In genomic region chr1:177932123-177932522, GRCh38 we compare ENCODE assay signal across 36 cellular contexts. TPM values are rescaled to one million over a fixed set of nuclear protein-coding genes. Genes with fewer than 3 reads are reported as not detected.
"Had no signal": no experiment of that assay in that cellular context is flagged by ENCODE, and none has a peak within 500 bp of the region (broad histone marks: within the 10 kb centered on the region; RNA-seq: fewer than 3 reads in every experiment).

No MANE protein-coding gene starts in this region.

- H3K27me3 Mint-ChIP-seq: activated B cell treated with CpG ODN at 0.5 μM for 24 hours; activated CD4-positive, alpha-beta memory T cell treated with anti-CD3 and anti-CD28 coated beads for 36 hours; activated CD4-positive, alpha-beta T cell treated with anti-CD3 and anti-CD28 coated beads for 36 hours; activated CD4-positive, alpha-beta T cell treated with anti-CD3 and anti-CD28 coated beads, Interleukin-2, amount 10 ng/mL, durations not matched to agents 24 days and 14 days; activated CD8-positive, alpha-beta memory T cell treated with anti-CD3 and anti-CD28 coated beads, Interleukin-2, amount 10 ng/mL, durations not matched to agents 7 days and 5 days; activated naive CD4-positive, alpha-beta T cell treated with anti-CD3 and anti-CD28 coated beads, Interleukin-2, amount 10 ng/mL, durations not matched to agents 7 days and 5 days; activated naive CD8-positive, alpha-beta T cell treated with anti-CD3 and anti-CD28 coated beads, Interleukin-2, amount 10 ng/mL, durations not matched to agents 7 days and 5 days; effector memory CD8-positive, alpha-beta T cell; T-cell had no signal

- H3K4me1 ChIP-seq: ascending aorta, body of pancreas, gastrocnemius medialis had no signal

- ATAC-seq: activated CD4-positive, alpha-beta T cell treated with anti-CD3 and anti-CD28 coated beads for 36 hours; activated CD8-positive, alpha-beta memory T cell treated with anti-CD3 and anti-CD28 coated beads, Interleukin-2, amount 10 ng/mL, durations not matched to agents 7 days and 5 days; activated CD8-positive, alpha-beta T cell treated with anti-CD3 and anti-CD28 coated beads, Interleukin-2, amount 10 ng/mL, durations not matched to agents 7 days and 5 days; activated naive CD4-positive, alpha-beta T cell treated with anti-CD3 and anti-CD28 coated beads, Interleukin-2, amount 50 U/mL, for 72 hours; body of pancreas; effector memory CD8-positive, alpha-beta T cell; foreskin keratinocyte; gastrocnemius medialis; heart left ventricle; T-cell had no signal

- H3K4me3 Mint-ChIP-seq: activated B cell treated with CpG ODN at 0.5 μM for 24 hours; activated CD4-positive, alpha-beta memory T cell treated with anti-CD3 and anti-CD28 coated beads for 36 hours; activated CD4-positive, alpha-beta T cell treated with anti-CD3 and anti-CD28 coated beads for 36 hours; activated CD4-positive, alpha-beta T cell treated with anti-CD3 and anti-CD28 coated beads, Interleukin-2, amount 10 ng/mL, durations not matched to agents 24 days and 14 days; activated CD8-positive, alpha-beta memory T cell treated with anti-CD3 and anti-CD28 coated beads, Interleukin-2, amount 10 ng/mL, durations not matched to agents 7 days and 5 days; activated CD8-positive, alpha-beta T cell treated with anti-CD3 and anti-CD28 coated beads, Interleukin-2, amount 10 ng/mL, durations not matched to agents 7 days and 5 days; activated naive CD4-positive, alpha-beta T cell treated with anti-CD3 and anti-CD28 coated beads, Interleukin-2, amount 10 ng/mL, durations not matched to agents 7 days and 5 days; activated naive CD8-positive, alpha-beta T cell treated with anti-CD3 and anti-CD28 coated beads, Interleukin-2, amount 10 ng/mL, durations not matched to agents 7 days and 5 days; activated T-helper 1 cell treated with anti-CD3 and anti-CD28 coated beads, Interleukin-12 subunit alpha, Interleukin-12 subunit beta, Interleukin-2, Interleukin-4 antibody, amounts not matched to agents 30 ng/mL and 10 ng/mL and 1 ng/mL, durations not matched to agents 14 hours and 24 hours and 36 hours; effector memory CD8-positive, alpha-beta T cell; T-cell; T-helper 1 cell treated with Interleukin-12 subunit alpha and Interleukin-12 subunit beta and Interleukin-4 antibody, amounts not matched to agents 30 μg/mL and 1 μg/mL, for 36 hours had no signal

- H3K36me3 ChIP-seq: WERI-Rb-1 had no signal

- H3K4me3 ChIP-seq: ascending aorta, body of pancreas, esophagus muscularis mucosa, gastrocnemius medialis, heart left ventricle had no signal

- H3K27ac ChIP-seq: ascending aorta, body of pancreas, esophagus muscularis mucosa, foreskin keratinocyte, gastrocnemius medialis, heart left ventricle, WERI-Rb-1 had no signal

- H3K36me3 Mint-ChIP-seq: activated CD4-positive, alpha-beta memory T cell treated with anti-CD3 and anti-CD28 coated beads for 36 hours; activated CD8-positive, alpha-beta memory T cell treated with anti-CD3 and anti-CD28 coated beads, Interleukin-2, amount 10 ng/mL, durations not matched to agents 7 days and 5 days; activated naive CD4-positive, alpha-beta T cell treated with anti-CD3 and anti-CD28 coated beads, Interleukin-2, amount 10 ng/mL, durations not matched to agents 7 days and 5 days; activated naive CD4-positive, alpha-beta T cell treated with anti-CD3 and anti-CD28 coated beads, Interleukin-2, amount 50 U/mL, for 72 hours; activated naive CD8-positive, alpha-beta T cell treated with anti-CD3 and anti-CD28 coated beads, Interleukin-2, amount 10 ng/mL, durations not matched to agents 7 days and 5 days; T-cell had no signal

- H3K9me3 Mint-ChIP-seq: activated B cell treated with CpG ODN at 0.5 μM for 24 hours; activated CD4-positive, alpha-beta memory T cell treated with anti-CD3 and anti-CD28 coated beads for 36 hours; activated CD4-positive, alpha-beta T cell treated with anti-CD3 and anti-CD28 coated beads, Interleukin-2, amount 10 ng/mL, durations not matched to agents 24 days and 14 days; activated naive CD4-positive, alpha-beta T cell treated with anti-CD3 and anti-CD28 coated beads, Interleukin-2, amount 50 U/mL, for 72 hours; activated naive CD8-positive, alpha-beta T cell treated with anti-CD3 and anti-CD28 coated beads, Interleukin-2, amount 10 ng/mL, durations not matched to agents 7 days and 5 days; activated T-helper 1 cell treated with anti-CD3 and anti-CD28 coated beads, Interleukin-12 subunit alpha, Interleukin-12 subunit beta, Interleukin-2, Interleukin-4 antibody, amounts not matched to agents 30 ng/mL and 10 ng/mL and 1 ng/mL, durations not matched to agents 14 hours and 24 hours and 36 hours; activated T-helper 2 cell treated with anti-CD3 and anti-CD28 coated beads, Interferon-gamma antibody, Interleukin-2, Interleukin-4, amounts not matched to agents 10 μg/mL and 5 μg/mL and 100 μg/mL, durations not matched to agents 14 hours and 24 hours and 36 hours; T-helper 1 cell treated with Interleukin-12 subunit alpha and Interleukin-12 subunit beta and Interleukin-4 antibody, amounts not matched to agents 30 μg/mL and 1 μg/mL, for 36 hours had no signal

- DNase-seq: activated B cell treated with CpG ODN at 0.5 μM for 24 hours; activated CD4-positive, alpha-beta memory T cell treated with anti-CD3 and anti-CD28 coated beads for 36 hours; activated CD4-positive, alpha-beta T cell treated with anti-CD3 and anti-CD28 coated beads for 36 hours; activated CD4-positive, alpha-beta T cell treated with anti-CD3 and anti-CD28 coated beads, Interleukin-2, amount 10 ng/mL, durations not matched to agents 24 days and 14 days; activated CD4-positive, CD25-positive, alpha-beta regulatory T cell treated with anti-CD3 and anti-CD28 coated beads, Interleukin-2, amount 50 U/mL, for 72 hours; activated CD8-positive, alpha-beta memory T cell treated with anti-CD3 and anti-CD28 coated beads, Interleukin-2, amount 10 ng/mL, durations not matched to agents 7 days and 5 days; activated CD8-positive, alpha-beta memory T cell treated with anti-CD3 and anti-CD28 coated beads, Interleukin-2, amount 50 U/mL, for 4 hours; activated CD8-positive, alpha-beta T cell treated with anti-CD3 and anti-CD28 coated beads, Interleukin-2, amount 10 ng/mL, durations not matched to agents 7 days and 5 days; activated effector memory CD4-positive, alpha-beta T cell treated with anti-CD3 and anti-CD28 coated beads, Interleukin-2, amount 50 U/mL, for 16 hours; activated naive CD4-positive, alpha-beta T cell; activated naive CD4-positive, alpha-beta T cell treated with anti-CD3 and anti-CD28 coated beads, Interleukin-2, amount 10 ng/mL, durations not matched to agents 7 days and 5 days; activated naive CD8-positive, alpha-beta T cell treated with anti-CD3 and anti-CD28 coated beads, Interleukin-2, amount 10 ng/mL, durations not matched to agents 7 days and 5 days; activated T-cell treated with anti-CD3 and anti-CD28 coated beads, Interleukin-2, amount 50 U/mL, for 1 hour; activated T-cell treated with anti-CD3 and anti-CD28 coated beads, Interleukin-2, amount 50 U/mL, for 48 hours; body of pancreas; caudate nucleus; cortex of kidney; dermis blood vessel endothelial cell; effector CD4-positive, alpha-beta T cell; effector memory CD8-positive, alpha-beta T cell; erythroblast; foreskin keratinocyte; gastrocnemius medialis; glutamatergic neuron; heart left ventricle; T-cell; T1000; WERI-Rb-1 had no signal

- H3K4me1 Mint-ChIP-seq: activated B cell treated with CpG ODN at 0.5 μM for 24 hours; activated CD4-positive, alpha-beta T cell treated with anti-CD3 and anti-CD28 coated beads for 36 hours; activated CD4-positive, alpha-beta T cell treated with anti-CD3 and anti-CD28 coated beads, Interleukin-2, amount 10 ng/mL, durations not matched to agents 24 days and 14 days; activated CD8-positive, alpha-beta memory T cell treated with anti-CD3 and anti-CD28 coated beads, Interleukin-2, amount 10 ng/mL, durations not matched to agents 7 days and 5 days; activated naive CD4-positive, alpha-beta T cell treated with anti-CD3 and anti-CD28 coated beads, Interleukin-2, amount 10 ng/mL, durations not matched to agents 7 days and 5 days; activated naive CD8-positive, alpha-beta T cell treated with anti-CD3 and anti-CD28 coated beads, Interleukin-2, amount 10 ng/mL, durations not matched to agents 7 days and 5 days; T-cell had no signal

- H3K9me3 ChIP-seq: ascending aorta, body of pancreas, esophagus muscularis mucosa, gastrocnemius medialis, heart left ventricle had no signal

- H3K27me3 ChIP-seq: ascending aorta, body of pancreas, esophagus muscularis mucosa, foreskin keratinocyte, gastrocnemius medialis, heart left ventricle had no signal

- H3K27ac Mint-ChIP-seq: activated B cell treated with CpG ODN at 0.5 μM for 24 hours; activated CD4-positive, alpha-beta memory T cell treated with anti-CD3 and anti-CD28 coated beads for 36 hours; activated CD4-positive, alpha-beta T cell treated with anti-CD3 and anti-CD28 coated beads for 36 hours; activated CD4-positive, alpha-beta T cell treated with anti-CD3 and anti-CD28 coated beads, Interleukin-2, amount 10 ng/mL, durations not matched to agents 24 days and 14 days; activated CD8-positive, alpha-beta memory T cell treated with anti-CD3 and anti-CD28 coated beads, Interleukin-2, amount 10 ng/mL, durations not matched to agents 7 days and 5 days; activated CD8-positive, alpha-beta T cell treated with anti-CD3 and anti-CD28 coated beads, Interleukin-2, amount 10 ng/mL, durations not matched to agents 7 days and 5 days; activated naive CD4-positive, alpha-beta T cell treated with anti-CD3 and anti-CD28 coated beads, Interleukin-2, amount 10 ng/mL, durations not matched to agents 7 days and 5 days; activated naive CD4-positive, alpha-beta T cell treated with anti-CD3 and anti-CD28 coated beads, Interleukin-2, amount 50 U/mL, for 72 hours; activated naive CD8-positive, alpha-beta T cell treated with anti-CD3 and anti-CD28 coated beads, Interleukin-2, amount 10 ng/mL, durations not matched to agents 7 days and 5 days; activated T-helper 1 cell treated with anti-CD3 and anti-CD28 coated beads, Interleukin-12 subunit alpha, Interleukin-12 subunit beta, Interleukin-2, Interleukin-4 antibody, amounts not matched to agents 30 ng/mL and 10 ng/mL and 1 ng/mL, durations not matched to agents 14 hours and 24 hours and 36 hours; activated T-helper 2 cell treated with anti-CD3 and anti-CD28 coated beads, Interferon-gamma antibody, Interleukin-2, Interleukin-4, amounts not matched to agents 10 μg/mL and 5 μg/mL and 100 μg/mL, durations not matched to agents 14 hours and 24 hours and 36 hours; effector memory CD8-positive, alpha-beta T cell; T-cell; T-helper 1 cell treated with Interleukin-12 subunit alpha and Interleukin-12 subunit beta and Interleukin-4 antibody, amounts not matched to agents 30 μg/mL and 1 μg/mL, for 36 hours had no signal

RNA-seq across cellular contexts. Expression of gene SEC16B, which starts 37.7 kb away (rescaled TPM):
- total RNA-seq: activated B cell treated with CpG ODN at 0.5 μM for 24 hours; activated CD4-positive, alpha-beta memory T cell treated with anti-CD3 and anti-CD28 coated beads for 36 hours; activated CD4-positive, alpha-beta T cell treated with anti-CD3 and anti-CD28 coated beads for 36 hours; activated CD4-positive, alpha-beta T cell treated with anti-CD3 and anti-CD28 coated beads, Interleukin-2, amount 10 ng/mL, durations not matched to agents 24 days and 14 days; activated CD8-positive, alpha-beta memory T cell treated with anti-CD3 and anti-CD28 coated beads for 36 hours; activated CD8-positive, alpha-beta T cell treated with anti-CD3 and anti-CD28 coated beads, Interleukin-2, amount 10 ng/mL, durations not matched to agents 7 days and 5 days; activated naive CD4-positive, alpha-beta T cell treated with anti-CD3 and anti-CD28 coated beads, Interleukin-2, amount 50 U/mL, for 72 hours; activated T-helper 1 cell treated with anti-CD3 and anti-CD28 coated beads, Interleukin-12 subunit alpha, Interleukin-12 subunit beta, Interleukin-2, Interleukin-4 antibody, amounts not matched to agents 30 ng/mL and 10 ng/mL and 1 ng/mL, durations not matched to agents 14 hours and 24 hours and 36 hours; activated T-helper 2 cell treated with anti-CD3 and anti-CD28 coated beads, Interferon-gamma antibody, Interleukin-2, Interleukin-4, amounts not matched to agents 10 μg/mL and 5 μg/mL and 100 μg/mL, durations not matched to agents 14 hours and 24 hours and 36 hours; T-cell; T-helper 2 cell treated with Interferon-gamma antibody and Interleukin-4, amounts not matched to agents 100 ng/mL and 5 ng/mL, for 36 hours had no signal
